1 cellular context compared by ENCODE assay signal in the genomic region with DNA sequence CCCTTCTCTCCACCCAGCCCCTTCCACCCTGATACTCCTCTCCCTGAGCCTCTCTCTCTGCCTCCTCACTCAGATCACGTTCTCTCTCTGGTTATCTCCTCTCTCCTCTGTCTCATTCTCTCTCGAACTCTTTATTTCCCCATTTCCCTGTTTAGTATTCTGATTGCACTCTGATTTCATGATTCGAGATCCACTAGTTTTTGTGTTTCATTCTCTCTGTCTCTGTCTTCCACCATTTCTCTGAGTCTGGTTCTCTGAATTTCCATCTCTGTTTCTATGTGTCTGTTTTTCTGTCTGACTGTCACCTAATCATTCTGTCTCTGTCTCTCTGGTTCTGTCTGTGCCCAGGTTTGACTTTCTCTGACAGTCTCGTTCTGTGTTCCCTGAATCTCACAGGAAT.
TF ChIP-seq lines count a peak whose summit lies in the region.

No MANE protein-coding gene starts in this region.

TF ChIP-seq in GM23338, 12 proteins besides CTCF, POLR2A, EP300 and RAD21 (continued from another document):
- TF ChIP-seq REST (IDR thresholded peaks at IDR 0.05; ENCODE audit: unreplicated experiment): no peak
- TF ChIP-seq STAT1 (IDR thresholded peaks at IDR 0.05; ENCODE audit: unreplicated experiment): no peak
- TF ChIP-seq EZH2 (IDR thresholded peaks at IDR 0.05; ENCODE audit: low read depth, unreplicated experiment): no peak
- TF ChIP-seq JUNB (IDR thresholded peaks at IDR 0.05; ENCODE audit: unreplicated experiment): no peak
